In genomic region chr2:119487434-119488244, GRCh38 we compare ENCODE assay signal across 10 cellular contexts. TPM values are rescaled to one million over a fixed set of nuclear protein-coding genes. Genes with fewer than 3 reads are reported as not detected.
DNase-seq lines count a peak whose midpoint lies in the region; ATAC-seq, FAIRE-seq and TF ChIP-seq lines count a peak whose summit lies in the region.
"Had no signal": no experiment of that assay in that cellular context is flagged by ENCODE, and none has a peak within 500 bp of the region (broad histone marks: within the 10 kb centered on the region; RNA-seq: fewer than 3 reads in every experiment).

No MANE protein-coding gene starts in this region.

- H3K4me2 ChIP-seq in astrocyte (ENCODE audit: low read length), result no peak overlapping the region

- TF ChIP-seq CTCF in astrocyte (IDR thresholded peaks at IDR 0.05; ENCODE audit: insufficient read depth, low read depth, low read length), result no peak
- no peak for TF ChIP-seq CTCF in progenitor cell of endocrine pancreas (IDR thresholded peaks at IDR 0.05; ENCODE audit: unreplicated experiment)

- H3K4me3 ChIP-seq in astrocyte (ENCODE audit: insufficient read depth, low read depth, low read length), result no peak overlapping the region
- H3K4me3 ChIP-seq in effector memory CD4-positive, alpha-beta T cell (ENCODE audit: insufficient read depth, low read depth, low read length, poor library complexity, severe bottlenecking), result no peak overlapping the region
- H3K4me3 ChIP-seq: cardiac muscle cell had no signal

- no peaks in the 10 kb centered on the region for H3K9me3 ChIP-seq in astrocyte (ENCODE audit: insufficient read depth, low read depth, low read length)
- no peaks in the 10 kb centered on the region for H3K9me3 ChIP-seq in effector memory CD4-positive, alpha-beta T cell (ENCODE audit: control insufficient read depth, low read length)

- no peak for FAIRE-seq in astrocyte (lab: Jason Lieb, UNC)

- no peaks in the 10 kb centered on the region for H3K36me3 ChIP-seq in astrocyte (ENCODE audit: insufficient read depth, low read length)
- H3K36me3 ChIP-seq in effector memory CD4-positive, alpha-beta T cell (ENCODE audit: control insufficient read depth, insufficient read depth, low read length), result no peaks in the 10 kb centered on the region
- H3K36me3 ChIP-seq: cardiac muscle cell had no signal

- H3K27ac Mint-ChIP-seq in astrocyte (ENCODE audit: unreplicated experiment) (peak overlapping the region; percentile 78), progenitor cell of endocrine pancreas (peak overlapping the region; percentile 99)

- H3K9me3 Mint-ChIP-seq in astrocyte (ENCODE audit: unreplicated experiment), result no peaks in the 10 kb centered on the region
- H3K9me3 Mint-ChIP-seq in progenitor cell of endocrine pancreas (ENCODE audit: low read depth), result no peaks in the 10 kb centered on the region

- H3K79me2 ChIP-seq in astrocyte (ENCODE audit: insufficient read depth, low read length), result no peaks in the 10 kb centered on the region

- H3K4me1 ChIP-seq in astrocyte (ENCODE audit: insufficient read depth, low read length), result peaks cover 6% of the 10 kb centered on the region
- no peaks in the 10 kb centered on the region for H3K4me1 ChIP-seq in effector memory CD4-positive, alpha-beta T cell (ENCODE audit: control insufficient read depth, insufficient read depth, low read length, poor library complexity, severe bottlenecking)

- H4K20me1 ChIP-seq in astrocyte (ENCODE audit: insufficient read depth, low read length), result no peaks in the 10 kb centered on the region

- ATAC-seq in GM18907 (IDR thresholded peaks at IDR 0.05; ENCODE audit: unreplicated experiment) (peak; percentile 94), HG02759 (IDR thresholded peaks at IDR 0.05; ENCODE audit: unreplicated experiment) (peak; percentile 90), HG02885 (IDR thresholded peaks at IDR 0.05; ENCODE audit: poor library complexity, unreplicated experiment) (no peak), GM19328 (IDR thresholded peaks at IDR 0.05; ENCODE audit: unreplicated experiment) (no peak)
- no peak for ATAC-seq in stimulated activated naive CD8-positive, alpha-beta T cell treated with anti-CD3 and anti-CD28 coated beads, Interleukin-15, Interleukin-2, amounts not matched to agents 100 U/mL and 50 U/mL, for 24 hours

- H3K36me3 Mint-ChIP-seq in astrocyte (ENCODE audit: low read depth, unreplicated experiment), result no peaks in the 10 kb centered on the region
- no peaks in the 10 kb centered on the region for H3K36me3 Mint-ChIP-seq in progenitor cell of endocrine pancreas (ENCODE audit: insufficient read depth)

- H3K27me3 ChIP-seq in astrocyte (ENCODE audit: insufficient read depth, low read length), result no peaks in the 10 kb centered on the region
- no peaks in the 10 kb centered on the region for H3K27me3 ChIP-seq in effector memory CD4-positive, alpha-beta T cell (replicated peaks; ENCODE audit: control insufficient read depth, insufficient read depth, low read length, poor library complexity, severe bottlenecking)
- H3K27me3 ChIP-seq: cardiac muscle cell had no signal

- H3K9ac ChIP-seq in astrocyte (ENCODE audit: low read length), result no peak overlapping the region

- no peak overlapping the region for H3K4me3 Mint-ChIP-seq in astrocyte (ENCODE audit: unreplicated experiment)
- H3K4me3 Mint-ChIP-seq in progenitor cell of endocrine pancreas (ENCODE audit: low read depth), result peak overlapping the region; percentile 12

- H2AFZ ChIP-seq in astrocyte (ENCODE audit: low read depth, low read length), result no peak overlapping the region

- peaks cover 61% of the 10 kb centered on the region for H3K4me1 Mint-ChIP-seq in astrocyte (ENCODE audit: low read depth, unreplicated experiment)
- H3K4me1 Mint-ChIP-seq in progenitor cell of endocrine pancreas (ENCODE audit: low read depth), result peaks cover 82% of the 10 kb centered on the region

- H3K27me3 Mint-ChIP-seq in astrocyte (ENCODE audit: low read depth, unreplicated experiment) (peaks cover 5% of the 10 kb centered on the region), progenitor cell of endocrine pancreas (no peaks in the 10 kb centered on the region)

- H3K27ac ChIP-seq in astrocyte (ENCODE audit: low read depth, low read length), result no peak overlapping the region
- no peak overlapping the region for H3K27ac ChIP-seq in effector memory CD4-positive, alpha-beta T cell (ENCODE audit: insufficient read depth, low read length, poor library complexity, severe bottlenecking)
- H3K27ac ChIP-seq: cardiac muscle cell had no signal

- no peak for DNase-seq in astrocyte (ENCODE audit: low read depth)
- peak; percentile 69 for DNase-seq in progenitor cell of endocrine pancreas (ENCODE audit: low spot score, unreplicated experiment)
- DNase-seq in effector memory CD4-positive, alpha-beta T cell, result no peak
- DNase-seq in stimulated activated naive CD8-positive, alpha-beta T cell treated with anti-CD3 and anti-CD28 coated beads, Interleukin-15, Interleukin-2, amounts not matched to agents 100 U/mL and 50 U/mL, for 24 hours, result no peak
- DNase-seq: NCI-H748 treated with DMSO at 0.1 percent for 48 hours had no signal

RNA-seq across cellular contexts. Expression of gene SCTR, which starts 36.6 kb away (rescaled TPM):
- total RNA-seq in astrocyte (not detected in 2 replicates), progenitor cell of endocrine pancreas (33.1 and 34.9 TPM in 2 replicates)

RNA-seq across cellular contexts. Expression of gene TMEM37, which starts 56.0 kb away (rescaled TPM):
- 1.6 and 3.3 TPM in 2 replicates for total RNA-seq in astrocyte
- total RNA-seq in progenitor cell of endocrine pancreas, result 17.4 and 18.9 TPM in 2 replicates

RNA-seq across cellular contexts. Expression of gene CFAP221, which starts 56.6 kb away (rescaled TPM):
- total RNA-seq in astrocyte (0.29 and 0.61 TPM in 2 replicates), progenitor cell of endocrine pancreas (33.0 and 37.4 TPM in 2 replicates)

Comparison
In these comparisons a context has a peak if more than half of its experiments do, and no peak if none do; other contexts are left out.
1. ATAC-seq: peak in GM18907 (single experiment) and HG02759 (single experiment); none in HG02885 (single experiment), GM19328 (single experiment) and stimulated activated naive CD8-positive, alpha-beta T cell treated with anti-CD3 and anti-CD28 coated beads, Interleukin-15, Interleukin-2, amounts not matched to agents 100 U/mL and 50 U/mL, for 24 hours (single experiment).
2. RNA of gene SCTR, which starts 36.6 kb away (total RNA-seq): 33.1 to 34.9 TPM in progenitor cell of endocrine pancreas; not detected in astrocyte; every median in the first group is over 10 times any median in the second.
3. RNA of gene CFAP221, which starts 56.6 kb away (total RNA-seq): 33.0 to 37.4 TPM in progenitor cell of endocrine pancreas; 0.29 to 0.61 TPM in astrocyte; every median in the first group is over 10 times any median in the second.